21 cellular contexts compared by ENCODE assay signal in genomic region chr4:56052966-56053365, GRCh38.
"Had no signal": no experiment of that assay in that cellular context is flagged by ENCODE, and none has a peak within 500 bp of the region (broad histone marks: within the 10 kb centered on the region; RNA-seq: fewer than 3 reads in every experiment).

No MANE protein-coding gene starts in this region.

- H3K27ac Mint-ChIP-seq: immature natural killer cell; memory B cell; mesothelial cell of epicardium; natural killer cell; stimulated activated memory B cell treated with anti-CD40 and anti-IgM and Interleukin-4, amounts not matched to agents 10 μg/mL and 1 μg/mL and 100 μg/mL, for 72 hours; stimulated activated naive CD8-positive, alpha-beta T cell treated with anti-CD3 and anti-CD28 coated beads, Interleukin-15, Interleukin-2, amounts not matched to agents 100 ng/mL and 50 ng/mL, for 24 hours had no signal

- ATAC-seq: esophagus mucosa; gastrocnemius medialis; left cardiac atrium; lower lobe of right lung; natural killer cell; sciatic nerve; stimulated activated memory B cell treated with anti-CD40 and anti-IgM and Interleukin-4, amounts not matched to agents 10 μg/mL and 1 μg/mL and 100 μg/mL, for 72 hours had no signal

- H3K9me3 ChIP-seq: gastrocnemius medialis, left ventricle myocardium inferior, lower lobe of right lung, neutrophil, spleen, tibial artery had no signal

- H3K4me3 ChIP-seq: coronary artery, gastrocnemius medialis, left ventricle myocardium inferior, lower lobe of right lung, spleen, tibial artery had no signal

- H3K36me3 ChIP-seq: gastrocnemius medialis, left ventricle myocardium inferior, lower lobe of right lung, neutrophil, spleen, tibial artery had no signal

- H3K27ac ChIP-seq: coronary artery, gastrocnemius medialis, left ventricle myocardium inferior, lower lobe of right lung, neutrophil, spleen, tibial artery had no signal

- H3K36me3 Mint-ChIP-seq: memory B cell; natural killer cell; stimulated activated memory B cell treated with anti-CD40 and anti-IgM and Interleukin-4, amounts not matched to agents 10 μg/mL and 1 μg/mL and 100 μg/mL, for 72 hours had no signal

- DNase-seq: effector CD8-positive, alpha-beta T cell; gastrocnemius medialis; immature natural killer cell; kidney; left cardiac atrium; left ventricle myocardium inferior; lower lobe of right lung; natural killer cell; spleen; stimulated activated CD4-positive, alpha-beta T cell treated with anti-CD3 and anti-CD28 coated beads, Interleukin-15, amount 100 ng/mL, for 24 hours; stimulated activated CD4-positive, alpha-beta T cell treated with anti-CD3 and anti-CD28 coated beads, Interleukin-1b, Interleukin-23, amount 100 ng/mL, for 48 hours; stimulated activated CD4-positive, alpha-beta T cell treated with anti-CD3 and anti-CD28 coated beads, Interleukin-4, amount 100 ng/mL, for 24 hours; tibial artery had no signal

- H3K9me3 Mint-ChIP-seq: memory B cell; mesothelial cell of epicardium; natural killer cell; stimulated activated memory B cell treated with anti-CD40 and anti-IgM and Interleukin-4, amounts not matched to agents 10 μg/mL and 1 μg/mL and 100 μg/mL, for 72 hours; stimulated activated naive CD8-positive, alpha-beta T cell treated with anti-CD3 and anti-CD28 coated beads, Interleukin-15, Interleukin-2, amounts not matched to agents 100 ng/mL and 50 ng/mL, for 24 hours had no signal

- H3K4me1 ChIP-seq: gastrocnemius medialis had no signal

- H3K4me3 Mint-ChIP-seq: immature natural killer cell; memory B cell; mesothelial cell of epicardium; natural killer cell; stimulated activated memory B cell treated with anti-CD40 and anti-IgM and Interleukin-4, amounts not matched to agents 10 μg/mL and 1 μg/mL and 100 μg/mL, for 72 hours; stimulated activated naive CD8-positive, alpha-beta T cell treated with anti-CD3 and anti-CD28 coated beads, Interleukin-15, Interleukin-2, amounts not matched to agents 100 ng/mL and 50 ng/mL, for 24 hours had no signal
